In the genomic region with DNA sequence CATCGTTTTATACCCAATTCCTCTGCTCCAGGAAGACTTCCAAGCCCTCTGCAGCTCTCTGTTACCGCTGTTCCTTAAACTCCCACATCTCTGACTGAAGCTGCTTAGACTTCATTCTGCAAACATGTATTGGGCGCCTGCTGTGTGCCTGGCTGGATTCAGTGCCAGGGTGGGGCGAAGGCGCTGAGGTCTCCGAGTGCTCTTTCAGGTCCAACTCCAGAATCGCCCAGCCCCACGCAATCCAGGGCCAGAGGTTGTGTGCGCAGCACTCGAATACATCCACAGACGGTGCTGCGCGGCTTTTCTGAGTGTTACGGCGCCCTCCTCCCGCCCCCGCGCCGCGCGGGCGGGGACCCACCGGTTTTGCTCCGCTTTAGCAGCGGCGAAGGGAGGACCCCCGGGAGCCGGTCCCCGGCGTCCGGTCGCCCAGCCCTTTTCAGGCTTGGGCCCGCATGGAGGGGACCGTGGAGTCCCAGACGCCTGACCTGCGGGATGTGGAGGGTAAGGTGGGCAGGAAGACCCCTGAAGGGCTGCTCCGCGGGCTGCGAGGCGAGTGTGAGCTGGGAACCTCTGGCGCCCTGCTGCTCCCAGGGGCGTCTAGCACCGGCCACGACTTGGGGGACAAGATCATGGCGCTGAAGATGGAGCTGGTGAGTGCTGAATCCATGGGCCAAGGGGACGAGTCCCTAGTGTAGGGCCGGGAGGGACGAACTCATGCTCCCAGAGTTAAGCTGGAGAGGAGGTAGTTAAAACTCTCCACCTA, we compare ENCODE assay signal across 8 cellular contexts. TPM values are rescaled to one million over a fixed set of nuclear protein-coding genes. Genes with fewer than 3 reads are reported as not detected.
DNase-seq lines count a peak whose midpoint lies in the region; ATAC-seq and TF ChIP-seq lines count a peak whose summit lies in the region.

A gene with protein sequence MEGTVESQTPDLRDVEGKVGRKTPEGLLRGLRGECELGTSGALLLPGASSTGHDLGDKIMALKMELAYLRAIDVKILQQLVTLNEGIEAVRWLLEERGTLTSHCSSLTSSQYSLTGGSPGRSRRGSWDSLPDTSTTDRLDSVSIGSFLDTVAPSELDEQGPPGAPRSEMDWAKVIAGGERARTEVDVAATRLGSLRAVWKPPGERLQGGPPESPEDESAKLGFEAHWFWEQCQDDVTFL (plus strand): TSS at position 360 of the 763 bp plus-strand sequence. CDS start 93 bp downstream, at position 453.

- DNase-seq in GM12864 (ENCODE audit: low read depth) = no peak
- DNase-seq in NCI-H748 treated with DMSO at 0.1 percent for 48 hours (lab: John Stamatoyannopoulos, UW) = peak; percentile 52
- peak; percentile 10 for DNase-seq in activated naive CD8-positive, alpha-beta T cell treated with anti-CD3 and anti-CD28 coated beads, Interleukin-2, amount 50 U/mL, for 16 hours (ENCODE audit: low read depth, low spot score)
- peak; percentile 86 for DNase-seq in Right ventricle myocardium inferior (ENCODE audit: missing footprints)

- under 1% methylated on average over 48 of the region's 48 CpGs for WGBS in urinary bladder

- peak; percentile 73 for ATAC-seq in Right ventricle myocardium inferior
- ATAC-seq in GM21423 (IDR thresholded peaks at IDR 0.05; ENCODE audit: unreplicated experiment) = no peak
- ATAC-seq in HG03159 (IDR thresholded peaks at IDR 0.05; ENCODE audit: unreplicated experiment) = no peak

- TF ChIP-seq CTCF in GM12864 (IDR thresholded peaks at IDR 0.05; ENCODE audit: low read depth, low read length, missing control alignments) (no peak), neutrophil (IDR thresholded peaks at IDR 0.05) (no peak)

- intact Hi-C loops in Right ventricle myocardium inferior (cut with DNase I) = no loop called here

- no peaks in the 10 kb centered on the region for H3K9me3 ChIP-seq in neutrophil

- peaks cover 25 to 27% of the 10 kb centered on the region in 2 experiments for H3K4me1 ChIP-seq in neutrophil (ENCODE audit: control insufficient read depth in 1 of 2, insufficient read depth in 1 of 2, low read depth in 1 of 2, low read length in 1 of 2)
- H3K4me1 ChIP-seq in urinary bladder (ENCODE audit: insufficient read depth) = peaks cover 3% of the 10 kb centered on the region

- peak within 1 kb of the TSS; percentile 13 for H3K27ac ChIP-seq in neutrophil
- H3K27ac ChIP-seq in urinary bladder (ENCODE audit: low read depth) = peak within 1 kb of the TSS; percentile 58

- H3K4me3 ChIP-seq in GM12864 (ENCODE audit: low read depth, low read length) = peak within 1 kb of the TSS; percentile 43
- H3K4me3 ChIP-seq in neutrophil (ENCODE audit: low read depth in 1 of 2, low read length in 1 of 2) = peak within 1 kb of the TSS; percentile 55 to 66
- peak within 1 kb of the TSS; percentile 80 for H3K4me3 ChIP-seq in urinary bladder (ENCODE audit: low read depth, low read length)

- no peaks in the 10 kb centered on the region for H3K27me3 ChIP-seq in neutrophil

- H3K36me3 ChIP-seq in neutrophil (no peaks in the 10 kb centered on the region), urinary bladder (ENCODE audit: insufficient read depth) (no peaks in the 10 kb centered on the region)

RNA-seq across cellular contexts. Expression of the gene that starts here (rescaled TPM):
- total RNA-seq in Right ventricle myocardium inferior = 6.0 TPM
- total RNA-seq in urinary bladder = 3.6 TPM
- polyA plus RNA-seq in urinary bladder = 6.0 TPM
